Comparison of ENCODE assay signal across 14 cellular contexts in genomic region chr15:23395832-23396231, GRCh38. TPM values are rescaled to one million over a fixed set of nuclear protein-coding genes. Genes with fewer than 3 reads are reported as not detected.
A peak's percentile ranks its signal among the peaks of the same experiment; 100 is the strongest.
DNase-seq lines count a peak whose midpoint lies in the region; ATAC-seq and TF ChIP-seq lines count a peak whose summit lies in the region.
"Had no signal": no experiment of that assay in that cellular context is flagged by ENCODE, and none has a peak within 500 bp of the region (broad histone marks: within the 10 kb centered on the region; RNA-seq: fewer than 3 reads in every experiment).

No MANE protein-coding gene starts in this region.

- no peaks in the 10 kb centered on the region for H3K27me3 ChIP-seq in right atrium auricular region
- no peaks in the 10 kb centered on the region for H3K27me3 ChIP-seq in GM23338 (ENCODE audit: insufficient read depth)
- H3K27me3 ChIP-seq in gastroesophageal sphincter, result peaks cover 22% of the 10 kb centered on the region

- H3F3A ChIP-seq in GM23338 (replicated peaks; ENCODE audit: low read depth), result no peaks in the 10 kb centered on the region

- H3K9me2 ChIP-seq in GM23338 (ENCODE audit: insufficient read depth), result no peaks in the 10 kb centered on the region; the same call in 1 of the 2 replicates

- TF ChIP-seq CTCF in right atrium auricular region (IDR thresholded peaks at IDR 0.05) (no peak), GM23338 (conservative IDR thresholded peaks at IDR 0.05; ENCODE audit: low read depth in 2 of 2) (no peak), gastroesophageal sphincter (IDR thresholded peaks at IDR 0.05) (no peak)

- H3K27me3 Mint-ChIP-seq in GM23338 (ENCODE audit: insufficient read depth, low read depth, poor library complexity), result peaks cover 5% of the 10 kb centered on the region

- no peak overlapping the region for H3K4me3 ChIP-seq in right atrium auricular region
- H3K4me3 ChIP-seq in GM23338, result no peak overlapping the region
- H3K4me3 ChIP-seq in gastroesophageal sphincter, result no peak overlapping the region
- H3K4me3 ChIP-seq: K562 had no signal

- H3K27ac ChIP-seq in right atrium auricular region (peak overlapping the region; percentile 47 to 65), GM23338 (ENCODE audit: low read depth) (no peak overlapping the region), gastroesophageal sphincter (peak overlapping the region in 3 of 4 donors; percentile 47 to 58 (median 55))

- TF ChIP-seq POLR2A in gastroesophageal sphincter (IDR thresholded peaks at IDR 0.05), result no peak

- intact Hi-C loops in Right ventricle myocardium superior (cut with DNase I), result no loop called here

- H3K4me1 ChIP-seq in right atrium auricular region (peaks cover 0 to 7% of the 10 kb centered on the region in 2 donors), GM23338 (ENCODE audit: insufficient read depth) (no peaks in the 10 kb centered on the region), gastroesophageal sphincter (no peaks in the 10 kb centered on the region)

- H3K9me3 Mint-ChIP-seq in GM23338, result peaks cover 55% of the 10 kb centered on the region
- H3K9me3 Mint-ChIP-seq: CD4-positive, alpha-beta T cell had no signal

- 58% methylated on average over 3 of the region's 5 CpGs; no CpG with 5 or more reads in 1 of the 2 donors for WGBS in gastroesophageal sphincter (ENCODE audit: low coverage in 1 of 2), 2 donors

- peaks cover 7% of the 10 kb centered on the region for H3K4me1 Mint-ChIP-seq in GM23338

- H3K79me2 ChIP-seq in GM23338 (replicated peaks; ENCODE audit: insufficient read depth), result no peaks in the 10 kb centered on the region

- no peak for TF ChIP-seq EP300 in gastroesophageal sphincter (IDR thresholded peaks at IDR 0.05)

- no peaks in the 10 kb centered on the region for H4K20me1 ChIP-seq in GM23338 (replicated peaks; ENCODE audit: insufficient read depth)

- no peak overlapping the region for H3K27ac Mint-ChIP-seq in GM23338
- H3K27ac Mint-ChIP-seq: CD4-positive, alpha-beta T cell had no signal

- H3K4me3 Mint-ChIP-seq in GM23338, result no peak overlapping the region
- H3K4me3 Mint-ChIP-seq: CD4-positive, alpha-beta T cell had no signal

- no peak overlapping the region for H3K4me2 ChIP-seq in GM23338

- H3K9me3 ChIP-seq in right atrium auricular region, result no peaks in the 10 kb centered on the region
- H3K9me3 ChIP-seq in gastroesophageal sphincter, result no peaks in the 10 kb centered on the region

- H3K36me3 Mint-ChIP-seq in GM23338 (ENCODE audit: low read depth), result peaks cover 2% of the 10 kb centered on the region; the same call in 2 of the 3 replicates

- 0 out of 2 replicates have a peak overlapping the region, but pooled peaks have one; percentile 92 for H2AFZ ChIP-seq in GM23338

- H3K36me3 ChIP-seq in right atrium auricular region, result no peaks in the 10 kb centered on the region
- no peaks in the 10 kb centered on the region for H3K36me3 ChIP-seq in GM23338 (ENCODE audit: insufficient read depth)
- H3K36me3 ChIP-seq in gastroesophageal sphincter, result no peaks in the 10 kb centered on the region

- ATAC-seq in Right ventricle myocardium superior (ENCODE audit: poor library complexity), result no peak
- no peak for ATAC-seq in GM23338
- no peak for ATAC-seq in gastroesophageal sphincter
- no peak for ATAC-seq in GM18511 (IDR thresholded peaks at IDR 0.05; ENCODE audit: unreplicated experiment)
- ATAC-seq: HCT116, K562 had no signal

- DNase-seq in right atrium auricular region (ENCODE audit: low spot score) (no peak), Right ventricle myocardium superior (no peak), GM23338 (ENCODE audit: low spot score) (no peak), SKM-1 treated with dmso at 0.1 percent for 144 hours (lab: John Stamatoyannopoulos, UW; ENCODE audit: unreplicated experiment) (no peak), NCI-H1417 treated with DMSO at 0.1 percent for 48 hours (lab: John Stamatoyannopoulos, UW) (no peak)
- DNase-seq: AML-193; C1 segment of cervical spinal cord; CD4-positive, alpha-beta T cell; GF-D8 had no signal

TF ChIP-seq in GM23338, 12 proteins besides CTCF, POLR2A, EP300 and RAD21 (continues in another document):
- no peak for TF ChIP-seq ZNF114 (CRISPR knock-in tag; IDR thresholded peaks at IDR 0.05)
- TF ChIP-seq EZH2phosphoT487 (IDR thresholded peaks at IDR 0.05; ENCODE audit: unreplicated experiment), result no peak
- TF ChIP-seq ZNF331 (CRISPR knock-in tag; IDR thresholded peaks at IDR 0.05; ENCODE audit: low read depth), result no peak
- TF ChIP-seq POLR2AphosphoS5 (IDR thresholded peaks at IDR 0.05; ENCODE audit: low read depth), result no peak
- TF ChIP-seq NANOG (IDR thresholded peaks at IDR 0.05; ENCODE audit: borderline replicate concordance), result no peak
- TF ChIP-seq, protein P1, sequence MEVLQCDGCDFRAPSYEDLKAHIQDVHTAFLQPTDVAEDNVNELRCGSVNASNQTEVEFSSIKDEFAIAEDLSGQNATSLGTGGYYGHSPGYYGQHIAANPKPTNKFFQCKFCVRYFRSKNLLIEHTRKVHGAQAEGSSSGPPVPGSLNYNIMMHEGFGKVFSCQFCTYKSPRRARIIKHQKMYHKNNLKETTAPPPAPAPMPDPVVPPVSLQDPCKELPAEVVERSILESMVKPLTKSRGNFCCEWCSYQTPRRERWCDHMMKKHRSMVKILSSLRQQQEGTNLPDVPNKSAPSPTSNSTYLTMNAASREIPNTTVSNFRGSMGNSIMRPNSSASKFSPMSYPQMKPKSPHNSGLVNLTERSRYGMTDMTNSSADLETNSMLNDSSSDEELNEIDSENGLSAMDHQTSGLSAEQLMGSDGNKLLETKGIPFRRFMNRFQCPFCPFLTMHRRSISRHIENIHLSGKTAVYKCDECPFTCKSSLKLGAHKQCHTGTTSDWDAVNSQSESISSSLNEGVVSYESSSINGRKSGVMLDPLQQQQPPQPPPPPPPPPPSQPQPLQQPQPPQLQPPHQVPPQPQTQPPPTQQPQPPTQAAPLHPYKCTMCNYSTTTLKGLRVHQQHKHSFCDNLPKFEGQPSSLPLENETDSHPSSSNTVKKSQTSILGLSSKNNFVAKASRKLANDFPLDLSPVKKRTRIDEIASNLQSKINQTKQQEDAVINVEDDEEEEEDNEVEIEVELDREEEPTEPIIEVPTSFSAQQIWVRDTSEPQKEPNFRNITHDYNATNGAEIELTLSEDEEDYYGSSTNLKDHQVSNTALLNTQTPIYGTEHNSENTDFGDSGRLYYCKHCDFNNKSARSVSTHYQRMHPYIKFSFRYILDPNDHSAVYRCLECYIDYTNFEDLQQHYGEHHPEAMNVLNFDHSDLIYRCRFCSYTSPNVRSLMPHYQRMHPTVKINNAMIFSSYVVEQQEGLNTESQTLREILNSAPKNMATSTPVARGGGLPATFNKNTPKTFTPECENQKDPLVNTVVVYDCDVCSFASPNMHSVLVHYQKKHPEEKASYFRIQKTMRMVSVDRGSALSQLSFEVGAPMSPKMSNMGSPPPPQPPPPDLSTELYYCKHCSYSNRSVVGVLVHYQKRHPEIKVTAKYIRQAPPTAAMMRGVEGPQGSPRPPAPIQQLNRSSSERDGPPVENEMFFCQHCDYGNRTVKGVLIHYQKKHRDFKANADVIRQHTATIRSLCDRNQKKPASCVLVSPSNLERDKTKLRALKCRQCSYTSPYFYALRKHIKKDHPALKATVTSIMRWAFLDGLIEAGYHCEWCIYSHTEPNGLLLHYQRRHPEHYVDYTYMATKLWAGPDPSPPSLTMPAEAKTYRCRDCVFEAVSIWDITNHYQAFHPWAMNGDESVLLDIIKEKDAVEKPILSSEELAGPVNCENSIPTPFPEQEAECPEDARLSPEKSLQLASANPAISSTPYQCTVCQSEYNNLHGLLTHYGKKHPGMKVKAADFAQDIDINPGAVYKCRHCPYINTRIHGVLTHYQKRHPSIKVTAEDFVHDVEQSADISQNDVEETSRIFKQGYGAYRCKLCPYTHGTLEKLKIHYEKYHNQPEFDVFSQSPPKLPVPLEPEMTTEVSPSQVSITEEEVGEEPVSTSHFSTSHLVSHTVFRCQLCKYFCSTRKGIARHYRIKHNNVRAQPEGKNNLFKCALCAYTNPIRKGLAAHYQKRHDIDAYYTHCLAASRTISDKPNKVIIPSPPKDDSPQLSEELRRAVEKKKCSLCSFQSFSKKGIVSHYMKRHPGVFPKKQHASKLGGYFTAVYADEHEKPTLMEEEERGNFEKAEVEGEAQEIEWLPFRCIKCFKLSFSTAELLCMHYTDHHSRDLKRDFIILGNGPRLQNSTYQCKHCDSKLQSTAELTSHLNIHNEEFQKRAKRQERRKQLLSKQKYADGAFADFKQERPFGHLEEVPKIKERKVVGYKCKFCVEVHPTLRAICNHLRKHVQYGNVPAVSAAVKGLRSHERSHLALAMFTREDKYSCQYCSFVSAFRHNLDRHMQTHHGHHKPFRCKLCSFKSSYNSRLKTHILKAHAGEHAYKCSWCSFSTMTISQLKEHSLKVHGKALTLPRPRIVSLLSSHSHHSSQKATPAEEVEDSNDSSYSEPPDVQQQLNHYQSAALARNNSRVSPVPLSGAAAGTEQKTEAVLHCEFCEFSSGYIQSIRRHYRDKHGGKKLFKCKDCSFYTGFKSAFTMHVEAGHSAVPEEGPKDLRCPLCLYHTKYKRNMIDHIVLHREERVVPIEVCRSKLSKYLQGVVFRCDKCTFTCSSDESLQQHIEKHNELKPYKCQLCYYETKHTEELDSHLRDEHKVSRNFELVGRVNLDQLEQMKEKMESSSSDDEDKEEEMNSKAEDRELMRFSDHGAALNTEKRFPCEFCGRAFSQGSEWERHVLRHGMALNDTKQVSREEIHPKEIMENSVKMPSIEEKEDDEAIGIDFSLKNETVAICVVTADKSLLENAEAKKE (CRISPR knock-in tag; IDR thresholded peaks at IDR 0.05), result no peak
- TF ChIP-seq, protein P2, sequence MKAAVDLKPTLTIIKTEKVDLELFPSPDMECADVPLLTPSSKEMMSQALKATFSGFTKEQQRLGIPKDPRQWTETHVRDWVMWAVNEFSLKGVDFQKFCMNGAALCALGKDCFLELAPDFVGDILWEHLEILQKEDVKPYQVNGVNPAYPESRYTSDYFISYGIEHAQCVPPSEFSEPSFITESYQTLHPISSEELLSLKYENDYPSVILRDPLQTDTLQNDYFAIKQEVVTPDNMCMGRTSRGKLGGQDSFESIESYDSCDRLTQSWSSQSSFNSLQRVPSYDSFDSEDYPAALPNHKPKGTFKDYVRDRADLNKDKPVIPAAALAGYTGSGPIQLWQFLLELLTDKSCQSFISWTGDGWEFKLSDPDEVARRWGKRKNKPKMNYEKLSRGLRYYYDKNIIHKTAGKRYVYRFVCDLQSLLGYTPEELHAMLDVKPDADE (IDR thresholded peaks at IDR 0.05), result no peak
- no peak for TF ChIP-seq STAT1 (IDR thresholded peaks at IDR 0.05; ENCODE audit: unreplicated experiment)
- no peak for TF ChIP-seq JUNB (IDR thresholded peaks at IDR 0.05; ENCODE audit: unreplicated experiment)

RNA-seq across cellular contexts. Expression of gene GOLGA8S, which starts 41.3 kb away (rescaled TPM):
- total RNA-seq in right atrium auricular region, result under 1 TPM; 0.31 to 0.33 TPM
- total RNA-seq in Right ventricle myocardium superior, result 0.16 TPM
- not detected in 2 replicates for total RNA-seq in GM23338 (2014; rRNA removed; shearing (Covaris generic))
- polyA plus RNA-seq in GM23338 (2016; fragmentation: Nextera tagmentation; extraction: Ambion mirVana), result 0.05 TPM in 1 of 2 replicates, not detected in the other
- under 1 TPM in 3 of 4 donors, not detected in 1; 0.15 to 0.40 (median 0.16) TPM for total RNA-seq in gastroesophageal sphincter
- total RNA-seq: A673, K562 had no signal

RNA-seq across cellular contexts. Expression of gene GOLGA6L2, which starts 51.2 kb away (rescaled TPM):
- not detected for total RNA-seq in right atrium auricular region
- not detected for total RNA-seq in Right ventricle myocardium superior
- total RNA-seq in GM23338 (2014; rRNA removed; shearing (Covaris generic)), result not detected in 2 replicates
- polyA plus RNA-seq in GM23338 (2016; fragmentation: Nextera tagmentation; extraction: Ambion mirVana), result not detected in 2 replicates
- under 1 TPM in 1 of 4 donors, not detected in 3; 0.19 TPM for total RNA-seq in gastroesophageal sphincter
- total RNA-seq: A673; CD4-positive, alpha-beta T cell; K562 had no signal
- polyA plus RNA-seq: K562 had no signal
